1 cellular context compared by ENCODE assay signal in genomic region chr22:25759825-25760231, GRCh38.
TF ChIP-seq lines count a peak whose summit lies in the region.

No MANE protein-coding gene starts in this region.

TF ChIP-seq in K562, 482 proteins besides CTCF, POLR2A, EP300 and RAD21 (continued from another document and continues in another):
- TF ChIP-seq PBX2 (CRISPR knock-in tag; IDR thresholded peaks at IDR 0.05; ENCODE audit: low read depth), result no peak
- peak; percentile 82 for TF ChIP-seq PBX2 (tag; conservative IDR thresholded peaks at IDR 0.05; ENCODE audit: low read depth)
- peak; percentile 45; the same call in 1 of the 2 replicates for TF ChIP-seq TAL1 (IDR thresholded peaks at IDR 0.05)
- TF ChIP-seq TRIM24 (IDR thresholded peaks at IDR 0.05), result peak in 1 of 2 experiments; percentile 58; a peak in 1 of 4 replicates
- peak; percentile 74; the same call in 1 of the 2 replicates for TF ChIP-seq JUND (IDR thresholded peaks at IDR 0.05; ENCODE audit: borderline replicate concordance, low read depth, low read length)
- peak; percentile 53; the same call in 1 of the 3 replicates for TF ChIP-seq JUND (tag; IDR thresholded peaks at IDR 0.05; ENCODE audit: borderline replicate concordance, low read depth, low read length)
- peak; percentile 74; the same call in 1 of the 2 replicates for TF ChIP-seq TEAD4 (IDR thresholded peaks at IDR 0.05; ENCODE audit: low read length)
- no peak for TF ChIP-seq TEAD4 (CRISPR knock-in tag; IDR thresholded peaks at IDR 0.05; ENCODE audit: borderline replicate concordance)
- no peak for TF ChIP-seq NR2C1 (IDR thresholded peaks at IDR 0.05)
- peak; percentile 55 for TF ChIP-seq NR2C1 (tag; IDR thresholded peaks at IDR 0.05)
- no peak for TF ChIP-seq ID3 (CRISPR knock-in tag; IDR thresholded peaks at IDR 0.05)
- 0 out of 2 replicates have a peak, but pooled peaks have one; percentile 20 for TF ChIP-seq ID3 (tag; IDR thresholded peaks at IDR 0.05)
- TF ChIP-seq MNT (conservative IDR thresholded peaks at IDR 0.05), result peak in 1 of 2 experiments; percentile 45; a peak in 1 of 4 replicates
- no peak for TF ChIP-seq HIVEP1 (CRISPR knock-in tag; IDR thresholded peaks at IDR 0.05)
- TF ChIP-seq GTF2E2 (tag; IDR thresholded peaks at IDR 0.05), result 0 out of 2 replicates have a peak, but pooled peaks have one; percentile 32
- 0 out of 4 replicates have a peak, but pooled peaks of 1 of the 2 experiments have one; percentile 22 for TF ChIP-seq SRF (CRISPR knock-in tag; IDR thresholded peaks at IDR 0.05)
- peak in 1 of 2 experiments; percentile 68; a peak in 1 of 4 replicates for TF ChIP-seq TBL1XR1 (IDR thresholded peaks at IDR 0.05; ENCODE audit: low read length in 2 of 2)
- peak; percentile 95 for TF ChIP-seq MEIS2 (IDR thresholded peaks at IDR 0.05; ENCODE audit: partially characterized antibody)
- 0 out of 2 replicates have a peak, but pooled peaks have one; percentile 48 for TF ChIP-seq ARID3A (IDR thresholded peaks at IDR 0.05; ENCODE audit: borderline replicate concordance, low read depth, low read length)
- peak in 1 of 2 experiments; percentile 89; a peak in 2 of 4 replicates for TF ChIP-seq FOXA3 (CRISPR knock-in tag; conservative IDR thresholded peaks at IDR 0.05 in 1 of 2, IDR thresholded peaks at IDR 0.05 in 1 of 2)
- peak; percentile 73 for TF ChIP-seq C11orf30 (IDR thresholded peaks at IDR 0.05; ENCODE audit: low read depth)
- no peak for TF ChIP-seq USF2 (CRISPR knock-in tag; IDR thresholded peaks at IDR 0.05)
- TF ChIP-seq KDM1A (IDR thresholded peaks at IDR 0.05), result peak; percentile 80 to 87
- peak; percentile 94 for TF ChIP-seq ATF7 (IDR thresholded peaks at IDR 0.05)
- peak; percentile 38; the same call in 1 of the 2 replicates for TF ChIP-seq MYC (IDR thresholded peaks at IDR 0.05; ENCODE audit: low read depth, low read length)
- no peak for TF ChIP-seq MYC (CRISPR knock-in tag; IDR thresholded peaks at IDR 0.05; ENCODE audit: borderline replicate concordance, low read depth)
- no peak for TF ChIP-seq RNF219 (CRISPR knock-in tag; IDR thresholded peaks at IDR 0.05)
- peak in 1 of 2 experiments; percentile 49; a peak in 1 of 4 replicates for TF ChIP-seq ARNT (IDR thresholded peaks at IDR 0.05)
- no peak for TF ChIP-seq ESRRB (CRISPR knock-in tag; IDR thresholded peaks at IDR 0.05; ENCODE audit: borderline replicate concordance)
- peak; percentile 83 for TF ChIP-seq CEBPB (tag; IDR thresholded peaks at IDR 0.05)
- 0 out of 2 replicates have a peak, but pooled peaks have one; percentile 85 for TF ChIP-seq ADNP (tag; IDR thresholded peaks at IDR 0.05)
- TF ChIP-seq SP1 (CRISPR knock-in tag; IDR thresholded peaks at IDR 0.05), result no peak
- peak; percentile 55; the same call in 1 of the 2 replicates for TF ChIP-seq DPF2 (IDR thresholded peaks at IDR 0.05)
- TF ChIP-seq ATF1 (CRISPR knock-in tag; IDR thresholded peaks at IDR 0.05), result no peak
- 0 out of 2 replicates have a peak, but pooled peaks have one; percentile 10 for TF ChIP-seq ATF1 (tag; IDR thresholded peaks at IDR 0.05)
- TF ChIP-seq KHSRP (IDR thresholded peaks at IDR 0.05), result no peak
- peak; percentile 83; the same call in 1 of the 2 replicates for TF ChIP-seq HDAC2 (IDR thresholded peaks at IDR 0.05)
- TF ChIP-seq TCF7L2 (IDR thresholded peaks at IDR 0.05; ENCODE audit: low read depth, low read length), result no peak
- peak in 1 of 2 experiments; percentile 96; a peak in 2 of 4 replicates for TF ChIP-seq RCOR1 (IDR thresholded peaks at IDR 0.05; ENCODE audit: borderline replicate concordance in 1 of 2, low read depth in 2 of 2, low read length in 2 of 2)
- no peak for TF ChIP-seq E4F1 (CRISPR knock-in tag; IDR thresholded peaks at IDR 0.05; ENCODE audit: borderline replicate concordance)
- TF ChIP-seq SOX6 (IDR thresholded peaks at IDR 0.05), result peak; percentile 84
- TF ChIP-seq EP400 (IDR thresholded peaks at IDR 0.05), result peak; percentile 52
- TF ChIP-seq SMAD4 (CRISPR knock-in tag; conservative IDR thresholded peaks at IDR 0.05), result peak; percentile 78
- peak; percentile 66 for TF ChIP-seq CBFA2T3 (IDR thresholded peaks at IDR 0.05)
- TF ChIP-seq ZNF316 (IDR thresholded peaks at IDR 0.05), result peak; percentile 21; the same call in 1 of the 2 replicates
- TF ChIP-seq ARID1B (IDR thresholded peaks at IDR 0.05), result peak; percentile 85
- TF ChIP-seq TAF9B (IDR thresholded peaks at IDR 0.05; ENCODE audit: partially characterized antibody), result peak; percentile 20
- TF ChIP-seq MTA2 (IDR thresholded peaks at IDR 0.05; ENCODE audit: low read depth), result 0 out of 2 replicates have a peak, but pooled peaks have one; percentile 17
- TF ChIP-seq ETV5 (CRISPR knock-in tag; IDR thresholded peaks at IDR 0.05; ENCODE audit: low read depth), result 0 out of 2 replicates have a peak, but pooled peaks have one; percentile 22
- TF ChIP-seq ATF3 (IDR thresholded peaks at IDR 0.05), result peak; percentile 95
- no peak for TF ChIP-seq ATF3 (CRISPR knock-in tag; conservative IDR thresholded peaks at IDR 0.05)
- peak; percentile 79 for TF ChIP-seq HDAC3 (IDR thresholded peaks at IDR 0.05; ENCODE audit: borderline replicate concordance, partially characterized antibody)
- no peak for TF ChIP-seq KDM4B (IDR thresholded peaks at IDR 0.05; ENCODE audit: borderline replicate concordance in 2 of 2, low read depth in 1 of 2)
- TF ChIP-seq ELK3 (CRISPR knock-in tag; IDR thresholded peaks at IDR 0.05), result no peak
- TF ChIP-seq ZNF589 (CRISPR knock-in tag; IDR thresholded peaks at IDR 0.05; ENCODE audit: low read depth), result peak; percentile 62; the same call in 1 of the 2 replicates
- 0 out of 2 replicates have a peak, but pooled peaks have one; percentile 56 for TF ChIP-seq POLR2H (tag; IDR thresholded peaks at IDR 0.05; ENCODE audit: low read depth)
- peak; percentile 63 for TF ChIP-seq PKNOX1 (IDR thresholded peaks at IDR 0.05)
- TF ChIP-seq CTBP1 (IDR thresholded peaks at IDR 0.05; ENCODE audit: borderline replicate concordance), result peak; percentile 51; the same call in 1 of the 2 replicates
